ENCODE assay signal across 1 cellular context in the genomic region with DNA sequence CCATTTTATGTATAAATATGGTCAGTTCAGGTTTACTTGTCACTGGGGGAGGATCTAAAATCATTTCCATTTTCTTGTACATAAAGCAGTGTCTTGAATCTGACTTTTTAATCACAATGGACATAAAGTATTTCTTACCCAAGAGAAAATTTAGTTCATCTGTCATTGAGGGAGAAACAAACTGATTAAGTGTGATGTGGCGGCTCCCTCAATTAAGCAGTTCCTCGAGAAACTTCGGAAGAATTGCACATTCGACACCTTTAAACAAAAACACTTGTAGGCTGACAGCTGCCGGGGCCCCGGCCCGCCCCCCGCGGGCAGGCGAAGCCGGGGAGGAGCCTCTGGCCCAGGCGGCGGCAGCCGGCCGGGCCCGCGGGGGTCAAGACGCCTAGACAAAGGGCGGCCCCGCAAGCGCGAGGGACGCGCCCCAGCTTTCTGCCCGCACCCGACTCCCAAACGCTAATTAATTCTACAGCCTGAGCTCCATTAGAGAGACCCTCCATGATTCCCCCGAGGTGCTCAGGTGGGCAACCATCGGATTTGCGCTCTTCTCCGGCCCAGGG.
TF ChIP-seq lines count a peak whose summit lies in the region.

No MANE protein-coding gene starts in this region.

TF ChIP-seq in K562, 482 proteins besides CTCF, POLR2A, EP300 and RAD21 (continued from another document):
- TF ChIP-seq, protein P1, sequence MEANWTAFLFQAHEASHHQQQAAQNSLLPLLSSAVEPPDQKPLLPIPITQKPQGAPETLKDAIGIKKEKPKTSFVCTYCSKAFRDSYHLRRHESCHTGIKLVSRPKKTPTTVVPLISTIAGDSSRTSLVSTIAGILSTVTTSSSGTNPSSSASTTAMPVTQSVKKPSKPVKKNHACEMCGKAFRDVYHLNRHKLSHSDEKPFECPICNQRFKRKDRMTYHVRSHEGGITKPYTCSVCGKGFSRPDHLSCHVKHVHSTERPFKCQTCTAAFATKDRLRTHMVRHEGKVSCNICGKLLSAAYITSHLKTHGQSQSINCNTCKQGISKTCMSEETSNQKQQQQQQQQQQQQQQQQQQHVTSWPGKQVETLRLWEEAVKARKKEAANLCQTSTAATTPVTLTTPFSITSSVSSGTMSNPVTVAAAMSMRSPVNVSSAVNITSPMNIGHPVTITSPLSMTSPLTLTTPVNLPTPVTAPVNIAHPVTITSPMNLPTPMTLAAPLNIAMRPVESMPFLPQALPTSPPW (CRISPR knock-in tag; IDR thresholded peaks at IDR 0.05), result 0 out of 2 replicates have a peak, but pooled peaks have one; percentile 14
- TF ChIP-seq, protein P2, sequence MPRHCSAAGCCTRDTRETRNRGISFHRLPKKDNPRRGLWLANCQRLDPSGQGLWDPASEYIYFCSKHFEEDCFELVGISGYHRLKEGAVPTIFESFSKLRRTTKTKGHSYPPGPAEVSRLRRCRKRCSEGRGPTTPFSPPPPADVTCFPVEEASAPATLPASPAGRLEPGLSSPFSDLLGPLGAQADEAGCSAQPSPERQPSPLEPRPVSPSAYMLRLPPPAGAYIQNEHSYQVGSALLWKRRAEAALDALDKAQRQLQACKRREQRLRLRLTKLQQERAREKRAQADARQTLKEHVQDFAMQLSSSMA (CRISPR knock-in tag; IDR thresholded peaks at IDR 0.05), result no peak
- TF ChIP-seq ZNF3 (CRISPR knock-in tag; IDR thresholded peaks at IDR 0.05) (no peak), HLTF (IDR thresholded peaks at IDR 0.05) (no peak), PML (IDR thresholded peaks at IDR 0.05; ENCODE audit: low read length) (no peak), HMGN3 (IDR thresholded peaks at IDR 0.05; ENCODE audit: borderline replicate concordance, extremely low read depth, insufficient read length, low read depth, low read length) (peak; percentile 10), MED1 (CRISPR knock-in tag; IDR thresholded peaks at IDR 0.05; ENCODE audit: borderline replicate concordance) (no peak), ZBTB7A (IDR thresholded peaks at IDR 0.05; ENCODE audit: borderline replicate concordance, control insufficient read depth, low read depth, low read length) (0 out of 2 replicates have a peak, but pooled peaks have one; percentile 12), RNF2 (IDR thresholded peaks at IDR 0.05) (no peak), FOS (IDR thresholded peaks at IDR 0.05; ENCODE audit: extremely low read depth, insufficient read length) (no peak), DIDO1 (tag; IDR thresholded peaks at IDR 0.05; ENCODE audit: low read depth) (no peak), TCFL5 (CRISPR knock-in tag; conservative IDR thresholded peaks at IDR 0.05) (no peak)
- TF ChIP-seq, protein P3, sequence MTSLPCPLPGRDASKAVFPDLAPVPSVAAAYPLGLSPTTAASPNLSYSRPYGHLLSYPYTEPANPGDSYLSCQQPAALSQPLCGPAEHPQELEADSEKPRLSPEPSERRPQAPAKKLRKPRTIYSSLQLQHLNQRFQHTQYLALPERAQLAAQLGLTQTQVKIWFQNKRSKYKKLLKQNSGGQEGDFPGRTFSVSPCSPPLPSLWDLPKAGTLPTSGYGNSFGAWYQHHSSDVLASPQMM (CRISPR knock-in tag; IDR thresholded peaks at IDR 0.05), result no peak
- TF ChIP-seq, protein P4, sequence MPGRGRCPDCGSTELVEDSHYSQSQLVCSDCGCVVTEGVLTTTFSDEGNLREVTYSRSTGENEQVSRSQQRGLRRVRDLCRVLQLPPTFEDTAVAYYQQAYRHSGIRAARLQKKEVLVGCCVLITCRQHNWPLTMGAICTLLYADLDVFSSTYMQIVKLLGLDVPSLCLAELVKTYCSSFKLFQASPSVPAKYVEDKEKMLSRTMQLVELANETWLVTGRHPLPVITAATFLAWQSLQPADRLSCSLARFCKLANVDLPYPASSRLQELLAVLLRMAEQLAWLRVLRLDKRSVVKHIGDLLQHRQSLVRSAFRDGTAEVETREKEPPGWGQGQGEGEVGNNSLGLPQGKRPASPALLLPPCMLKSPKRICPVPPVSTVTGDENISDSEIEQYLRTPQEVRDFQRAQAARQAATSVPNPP (IDR thresholded peaks at IDR 0.05; ENCODE audit: borderline replicate concordance, insufficient read depth, insufficient read length), result no peak
- TF ChIP-seq, protein P5, sequence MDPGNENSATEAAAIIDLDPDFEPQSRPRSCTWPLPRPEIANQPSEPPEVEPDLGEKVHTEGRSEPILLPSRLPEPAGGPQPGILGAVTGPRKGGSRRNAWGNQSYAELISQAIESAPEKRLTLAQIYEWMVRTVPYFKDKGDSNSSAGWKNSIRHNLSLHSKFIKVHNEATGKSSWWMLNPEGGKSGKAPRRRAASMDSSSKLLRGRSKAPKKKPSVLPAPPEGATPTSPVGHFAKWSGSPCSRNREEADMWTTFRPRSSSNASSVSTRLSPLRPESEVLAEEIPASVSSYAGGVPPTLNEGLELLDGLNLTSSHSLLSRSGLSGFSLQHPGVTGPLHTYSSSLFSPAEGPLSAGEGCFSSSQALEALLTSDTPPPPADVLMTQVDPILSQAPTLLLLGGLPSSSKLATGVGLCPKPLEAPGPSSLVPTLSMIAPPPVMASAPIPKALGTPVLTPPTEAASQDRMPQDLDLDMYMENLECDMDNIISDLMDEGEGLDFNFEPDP (CRISPR knock-in tag; IDR thresholded peaks at IDR 0.05), result no peak
- TF ChIP-seq, protein P6, sequence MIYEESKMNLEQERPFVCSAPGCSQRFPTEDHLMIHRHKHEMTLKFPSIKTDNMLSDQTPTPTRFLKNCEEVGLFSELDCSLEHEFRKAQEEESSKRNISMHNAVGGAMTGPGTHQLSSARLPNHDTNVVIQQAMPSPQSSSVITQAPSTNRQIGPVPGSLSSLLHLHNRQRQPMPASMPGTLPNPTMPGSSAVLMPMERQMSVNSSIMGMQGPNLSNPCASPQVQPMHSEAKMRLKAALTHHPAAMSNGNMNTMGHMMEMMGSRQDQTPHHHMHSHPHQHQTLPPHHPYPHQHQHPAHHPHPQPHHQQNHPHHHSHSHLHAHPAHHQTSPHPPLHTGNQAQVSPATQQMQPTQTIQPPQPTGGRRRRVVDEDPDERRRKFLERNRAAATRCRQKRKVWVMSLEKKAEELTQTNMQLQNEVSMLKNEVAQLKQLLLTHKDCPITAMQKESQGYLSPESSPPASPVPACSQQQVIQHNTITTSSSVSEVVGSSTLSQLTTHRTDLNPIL (CRISPR knock-in tag; IDR thresholded peaks at IDR 0.05), result no peak
- TF ChIP-seq, protein P7, sequence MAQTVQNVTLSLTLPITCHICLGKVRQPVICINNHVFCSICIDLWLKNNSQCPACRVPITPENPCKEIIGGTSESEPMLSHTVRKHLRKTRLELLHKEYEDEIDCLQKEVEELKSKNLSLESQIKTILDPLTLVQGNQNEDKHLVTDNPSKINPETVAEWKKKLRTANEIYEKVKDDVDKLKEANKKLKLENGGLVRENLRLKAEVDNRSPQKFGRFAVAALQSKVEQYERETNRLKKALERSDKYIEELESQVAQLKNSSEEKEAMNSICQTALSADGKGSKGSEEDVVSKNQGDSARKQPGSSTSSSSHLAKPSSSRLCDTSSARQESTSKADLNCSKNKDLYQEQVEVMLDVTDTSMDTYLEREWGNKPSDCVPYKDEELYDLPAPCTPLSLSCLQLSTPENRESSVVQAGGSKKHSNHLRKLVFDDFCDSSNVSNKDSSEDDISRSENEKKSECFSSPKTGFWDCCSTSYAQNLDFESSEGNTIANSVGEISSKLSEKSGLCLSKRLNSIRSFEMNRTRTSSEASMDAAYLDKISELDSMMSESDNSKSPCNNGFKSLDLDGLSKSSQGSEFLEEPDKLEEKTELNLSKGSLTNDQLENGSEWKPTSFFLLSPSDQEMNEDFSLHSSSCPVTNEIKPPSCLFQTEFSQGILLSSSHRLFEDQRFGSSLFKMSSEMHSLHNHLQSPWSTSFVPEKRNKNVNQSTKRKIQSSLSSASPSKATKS (CRISPR knock-in tag; IDR thresholded peaks at IDR 0.05), result no peak
